Comparison of ENCODE assay signal across 11 cellular contexts in the genomic region with DNA sequence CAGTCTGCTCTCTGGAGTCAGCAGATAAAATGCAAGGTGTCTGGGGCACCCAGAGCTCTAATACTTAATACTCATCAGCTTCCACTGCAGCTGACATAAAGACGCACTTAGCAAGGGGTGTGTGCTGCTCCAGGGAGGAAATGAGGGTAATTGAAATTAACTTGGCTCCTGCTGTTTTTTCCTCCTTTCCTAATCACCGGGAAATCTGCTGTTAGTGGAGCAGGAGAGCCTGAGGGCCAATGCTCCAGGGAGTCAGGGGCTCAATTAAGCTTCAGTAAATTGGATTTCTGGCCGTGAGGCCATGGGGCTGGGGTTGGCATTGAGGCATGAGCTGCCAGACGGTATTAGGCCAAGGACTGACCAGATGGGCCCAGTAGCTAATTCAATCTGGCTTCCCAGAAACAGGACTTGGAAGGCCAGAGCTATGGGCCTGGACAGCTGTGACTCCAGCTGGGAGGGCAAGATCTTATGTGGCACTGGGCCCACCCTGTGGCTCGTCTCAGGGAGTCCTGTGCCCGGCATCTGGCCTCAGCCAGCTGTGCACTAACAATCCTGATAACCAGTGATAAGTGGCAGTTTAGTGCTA. TPM values are rescaled to one million over a fixed set of nuclear protein-coding genes. Genes with fewer than 3 reads are reported as not detected.
DNase-seq lines count a peak whose midpoint lies in the region; ATAC-seq and TF ChIP-seq lines count a peak whose summit lies in the region.
"Had no signal": no experiment of that assay in that cellular context is flagged by ENCODE, and none has a peak within 500 bp of the region (broad histone marks: within the 10 kb centered on the region; RNA-seq: fewer than 3 reads in every experiment).

No MANE protein-coding gene starts in this region.

- H3K27me3 ChIP-seq in NT2/D1 (ENCODE audit: insufficient read depth, insufficient read length) (peaks cover 60% of the 10 kb centered on the region), stomach (peaks cover 0 to 10% (median 0%) of the 10 kb centered on the region in 3 donors)

- no peak for TF ChIP-seq EP300 in stomach (IDR thresholded peaks at IDR 0.05)

- no peak for TF ChIP-seq CTCF in stomach (IDR thresholded peaks at IDR 0.05)

- H3K9ac ChIP-seq in NT2/D1 (ENCODE audit: insufficient read length, low read depth): peak overlapping the region; percentile 24

- WGBS in stomach, 5 donors: 40 to 55% (median 53%) methylated on average over 6 of the region's 6 CpGs

- DNase-seq in left ventricle myocardium superior (no peak), Right ventricle myocardium superior (no peak), NT2/D1 (ENCODE audit: low read depth, low spot score) (peak; percentile 78), iPS-NIHi7 (ENCODE audit: extremely low spot score) (peak; percentile 76), left colon (no peak), NCI-H128 (lab: John Stamatoyannopoulos, UW; ENCODE audit: unreplicated experiment) (no peak), stomach (no peak)
- DNase-seq: immature natural killer cell; naive thymus-derived CD4-positive, alpha-beta T cell had no signal

- no peak for TF ChIP-seq POLR2A in stomach (IDR thresholded peaks at IDR 0.05)

- H3K4me1 ChIP-seq in NT2/D1 (ENCODE audit: insufficient read depth, insufficient read length) (peaks cover 13% of the 10 kb centered on the region), stomach (peaks cover 0 to 9% (median 2%) of the 10 kb centered on the region in 4 donors)

- ATAC-seq in left ventricle myocardium superior (peak; percentile 22), Right ventricle myocardium superior (ENCODE audit: poor library complexity) (no peak), left colon (no peak)
- no peak for ATAC-seq in activated CD4-positive, CD25-positive, alpha-beta regulatory T cell treated with anti-CD3 and anti-CD28 coated beads, Interleukin-2, amount 50 U/mL, for 24 hours
- ATAC-seq: naive thymus-derived CD4-positive, alpha-beta T cell had no signal

- H3K27ac ChIP-seq in stomach: no peak overlapping the region
- H3K27ac ChIP-seq: tibial nerve had no signal

- no peaks in the 10 kb centered on the region for H3K9me3 ChIP-seq in NT2/D1 (ENCODE audit: insufficient read depth, low read length)
- no peaks in the 10 kb centered on the region for H3K9me3 ChIP-seq in stomach
- H3K9me3 ChIP-seq: tibial nerve had no signal

- H3K36me3 ChIP-seq in NT2/D1 (ENCODE audit: insufficient read depth, insufficient read length, low read length) (no peaks in the 10 kb centered on the region), stomach (no peaks in the 10 kb centered on the region)
- H3K36me3 ChIP-seq: tibial nerve had no signal

- no peak overlapping the region for H3K4me3 ChIP-seq in NT2/D1 (ENCODE audit: insufficient read length, low read depth)
- no peak overlapping the region for H3K4me3 ChIP-seq in stomach
- H3K4me3 ChIP-seq: tibial nerve had no signal

- intact Hi-C loops in left ventricle myocardium superior (cut with micrococcal nuclease) (no loop called here), Right ventricle myocardium superior (cut with DNase I) (no loop called here), left colon (cut with DNase I, micrococcal nuclease) (no loop called here), stomach (cut with DNase I; ENCODE audit: low total_unique reads) (no loop called here)

RNA-seq across cellular contexts. Expression of gene CHRNB4, which starts 30.7 kb away (rescaled TPM):
- total RNA-seq in left ventricle myocardium superior (not detected), Right ventricle myocardium superior (not detected), left colon (under 1 TPM in 1 of 2 donors, not detected in 1; 0.25 TPM), stomach (not detected)
- under 1 TPM in 1 of 3 donors, not detected in 2; 0.78 TPM for polyA plus RNA-seq in stomach
- total RNA-seq: naive thymus-derived CD4-positive, alpha-beta T cell; tibial nerve had no signal
- polyA plus RNA-seq: immature natural killer cell; naive thymus-derived CD4-positive, alpha-beta T cell had no signal

RNA-seq across cellular contexts. Expression of gene CHRNA3, which starts 50.9 kb away (rescaled TPM):
- total RNA-seq in left ventricle myocardium superior (not detected), Right ventricle myocardium superior (0.13 TPM), left colon (1 to 10 TPM; 4.2 to 4.6 TPM), stomach (1 to 10 TPM in 2 of 5 donors, under 1 TPM in 1, not detected in 2; 0.45 to 4.6 (median 2.6) TPM)
- polyA plus RNA-seq in stomach: 1 to 10 TPM in 1 of 3 donors, under 1 TPM in 1, not detected in 1; 0.31 to 1.0 TPM
- total RNA-seq: naive thymus-derived CD4-positive, alpha-beta T cell; tibial nerve had no signal
- polyA plus RNA-seq: immature natural killer cell; naive thymus-derived CD4-positive, alpha-beta T cell had no signal

Comparison
In these comparisons a context has a peak if more than half of its experiments do, and no peak if none do; other contexts are left out.
1. DNase-seq: peak in NT2/D1 (single experiment) and iPS-NIHi7 (single experiment); none in left ventricle myocardium superior (single experiment), Right ventricle myocardium superior (single experiment), left colon (0 of 2), NCI-H128 (single experiment) and stomach (single experiment).